In genomic region chr18:9216459-9216858, GRCh38 we compare ENCODE assay signal across 7 cellular contexts.
"Had no signal": no experiment of that assay in that cellular context is flagged by ENCODE, and none has a peak within 500 bp of the region (broad histone marks: within the 10 kb centered on the region; RNA-seq: fewer than 3 reads in every experiment).

No MANE protein-coding gene starts in this region.

- H3K4me3 Mint-ChIP-seq: GM23338, H9 had no signal

- ATAC-seq: GM23338 had no signal

- FAIRE-seq: H1, H54, HTR-8/SVneo had no signal

- H3K27ac Mint-ChIP-seq: GM23338, H9 had no signal

- DNase-seq: H9, HCEC 1CT, KBM-7 had no signal

- H3K4me3 ChIP-seq: GM23338 had no signal

- H3K4me2 ChIP-seq: GM23338 had no signal

- H3K9me3 Mint-ChIP-seq: GM23338, H9 had no signal

- H2AFZ ChIP-seq: GM23338 had no signal
